In genomic region chr18:5155907-5156287, GRCh38 we compare ENCODE assay signal across 25 cellular contexts. TPM values are rescaled to one million over a fixed set of nuclear protein-coding genes. Genes with fewer than 3 reads are reported as not detected.
"Had no signal": no experiment of that assay in that cellular context is flagged by ENCODE, and none has a peak within 500 bp of the region (broad histone marks: within the 10 kb centered on the region; RNA-seq: fewer than 3 reads in every experiment).

No MANE protein-coding gene starts in this region.

- H3K36me3 Mint-ChIP-seq: immature natural killer cell; naive thymus-derived CD8-positive, alpha-beta T cell had no signal

- DNase-seq: colonic mucosa; effector CD4-positive, alpha-beta T cell; endodermal cell; erythroblast; immature natural killer cell; mesendoderm; naive thymus-derived CD8-positive, alpha-beta T cell; spleen; stimulated activated CD4-positive, alpha-beta T cell treated with anti-CD3 and anti-CD28 coated beads, Interleukin-2, amount 100 ng/mL, for 24 hours; stimulated activated naive CD4-positive, alpha-beta T cell; stomach; trophoblast cell had no signal

- H3K27me3 ChIP-seq: cardiac muscle cell, colonic mucosa, spleen had no signal

- H3K27ac ChIP-seq: cardiac muscle cell, colonic mucosa, stomach had no signal

- H3K4me1 ChIP-seq: colonic mucosa, stomach had no signal

- H3K9me3 ChIP-seq: colonic mucosa, spleen, stomach had no signal

- ATAC-seq: naive thymus-derived CD8-positive, alpha-beta T cell; sciatic nerve had no signal

- H3K9me3 Mint-ChIP-seq: endodermal cell; naive thymus-derived CD8-positive, alpha-beta T cell; neural crest cell had no signal

- H3K27ac Mint-ChIP-seq: endodermal cell, immature natural killer cell had no signal

- H3K4me3 ChIP-seq: cardiac muscle cell, colonic mucosa, spleen, stomach had no signal

- H3K4me3 Mint-ChIP-seq: endodermal cell, immature natural killer cell, neural crest cell had no signal

- H3K4me1 Mint-ChIP-seq: endodermal cell, immature natural killer cell, neural crest cell had no signal

- H3K27me3 Mint-ChIP-seq: naive thymus-derived CD8-positive, alpha-beta T cell had no signal

- H3K36me3 ChIP-seq: cardiac muscle cell, colonic mucosa, spleen, stomach had no signal

RNA-seq across cellular contexts. Expression of gene AKAIN1, which starts 41.2 kb away (rescaled TPM):
- total RNA-seq: cardiac muscle cell; colonic mucosa; dermis microvascular lymphatic vessel endothelial cell; endodermal cell; endothelial cell of umbilical vein; lung microvascular endothelial cell; mononuclear cell; naive thymus-derived CD8-positive, alpha-beta T cell; neural crest cell; osteocyte; posterior vena cava; sciatic nerve; skeletal muscle tissue; spleen; stomach; urinary bladder had no signal
- polyA plus RNA-seq: cardiac muscle cell; endothelial cell of umbilical vein; immature natural killer cell; keratinocyte; naive thymus-derived CD8-positive, alpha-beta T cell; spleen; thymus had no signal
